In the genomic region with DNA sequence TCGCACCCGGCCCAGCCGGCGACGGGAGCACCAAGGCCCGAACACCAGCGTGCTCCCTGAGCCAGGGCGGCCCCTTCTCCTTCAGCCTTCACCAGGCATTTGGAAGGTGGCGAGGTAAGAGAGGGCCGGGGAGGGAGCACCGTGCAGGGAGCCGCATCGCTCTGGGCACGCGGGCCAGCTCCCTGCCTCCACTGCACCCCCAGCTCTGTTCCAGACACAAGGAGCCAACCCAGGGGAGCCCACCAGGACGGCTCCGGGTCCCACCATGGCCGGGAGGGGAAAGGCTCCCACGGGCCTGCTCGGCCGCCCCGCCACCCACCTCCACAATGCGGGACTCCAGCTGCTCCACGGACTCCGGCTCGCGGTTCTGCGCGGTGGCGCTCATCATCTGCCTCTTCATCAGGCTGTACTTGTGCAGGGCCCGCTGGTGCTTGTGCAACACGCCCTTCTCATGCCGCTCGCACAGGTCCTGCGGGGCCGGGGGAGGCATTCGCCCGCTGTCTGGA, we compare ENCODE assay signal across 2 cellular contexts.
TF ChIP-seq lines count a peak whose summit lies in the region.

No MANE protein-coding gene starts in this region.

TF ChIP-seq in GM23338, 12 proteins besides CTCF, POLR2A, EP300 and RAD21 (continues in another document):
- TF ChIP-seq ZNF114 (CRISPR knock-in tag; IDR thresholded peaks at IDR 0.05): no peak
- TF ChIP-seq POLR2AphosphoS5 (IDR thresholded peaks at IDR 0.05; ENCODE audit: low read depth): no peak
- TF ChIP-seq NANOG (IDR thresholded peaks at IDR 0.05; ENCODE audit: borderline replicate concordance): no peak
- TF ChIP-seq EZH2phosphoT487 (IDR thresholded peaks at IDR 0.05; ENCODE audit: unreplicated experiment): no peak
- TF ChIP-seq, protein P1, sequence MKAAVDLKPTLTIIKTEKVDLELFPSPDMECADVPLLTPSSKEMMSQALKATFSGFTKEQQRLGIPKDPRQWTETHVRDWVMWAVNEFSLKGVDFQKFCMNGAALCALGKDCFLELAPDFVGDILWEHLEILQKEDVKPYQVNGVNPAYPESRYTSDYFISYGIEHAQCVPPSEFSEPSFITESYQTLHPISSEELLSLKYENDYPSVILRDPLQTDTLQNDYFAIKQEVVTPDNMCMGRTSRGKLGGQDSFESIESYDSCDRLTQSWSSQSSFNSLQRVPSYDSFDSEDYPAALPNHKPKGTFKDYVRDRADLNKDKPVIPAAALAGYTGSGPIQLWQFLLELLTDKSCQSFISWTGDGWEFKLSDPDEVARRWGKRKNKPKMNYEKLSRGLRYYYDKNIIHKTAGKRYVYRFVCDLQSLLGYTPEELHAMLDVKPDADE (IDR thresholded peaks at IDR 0.05): no peak
- no peak for TF ChIP-seq STAT1 (IDR thresholded peaks at IDR 0.05; ENCODE audit: unreplicated experiment)
- TF ChIP-seq JUNB (IDR thresholded peaks at IDR 0.05; ENCODE audit: unreplicated experiment): no peak
- TF ChIP-seq CREB1 (CRISPR knock-in tag; IDR thresholded peaks at IDR 0.05; ENCODE audit: low read depth): no peak
- TF ChIP-seq, protein P2, sequence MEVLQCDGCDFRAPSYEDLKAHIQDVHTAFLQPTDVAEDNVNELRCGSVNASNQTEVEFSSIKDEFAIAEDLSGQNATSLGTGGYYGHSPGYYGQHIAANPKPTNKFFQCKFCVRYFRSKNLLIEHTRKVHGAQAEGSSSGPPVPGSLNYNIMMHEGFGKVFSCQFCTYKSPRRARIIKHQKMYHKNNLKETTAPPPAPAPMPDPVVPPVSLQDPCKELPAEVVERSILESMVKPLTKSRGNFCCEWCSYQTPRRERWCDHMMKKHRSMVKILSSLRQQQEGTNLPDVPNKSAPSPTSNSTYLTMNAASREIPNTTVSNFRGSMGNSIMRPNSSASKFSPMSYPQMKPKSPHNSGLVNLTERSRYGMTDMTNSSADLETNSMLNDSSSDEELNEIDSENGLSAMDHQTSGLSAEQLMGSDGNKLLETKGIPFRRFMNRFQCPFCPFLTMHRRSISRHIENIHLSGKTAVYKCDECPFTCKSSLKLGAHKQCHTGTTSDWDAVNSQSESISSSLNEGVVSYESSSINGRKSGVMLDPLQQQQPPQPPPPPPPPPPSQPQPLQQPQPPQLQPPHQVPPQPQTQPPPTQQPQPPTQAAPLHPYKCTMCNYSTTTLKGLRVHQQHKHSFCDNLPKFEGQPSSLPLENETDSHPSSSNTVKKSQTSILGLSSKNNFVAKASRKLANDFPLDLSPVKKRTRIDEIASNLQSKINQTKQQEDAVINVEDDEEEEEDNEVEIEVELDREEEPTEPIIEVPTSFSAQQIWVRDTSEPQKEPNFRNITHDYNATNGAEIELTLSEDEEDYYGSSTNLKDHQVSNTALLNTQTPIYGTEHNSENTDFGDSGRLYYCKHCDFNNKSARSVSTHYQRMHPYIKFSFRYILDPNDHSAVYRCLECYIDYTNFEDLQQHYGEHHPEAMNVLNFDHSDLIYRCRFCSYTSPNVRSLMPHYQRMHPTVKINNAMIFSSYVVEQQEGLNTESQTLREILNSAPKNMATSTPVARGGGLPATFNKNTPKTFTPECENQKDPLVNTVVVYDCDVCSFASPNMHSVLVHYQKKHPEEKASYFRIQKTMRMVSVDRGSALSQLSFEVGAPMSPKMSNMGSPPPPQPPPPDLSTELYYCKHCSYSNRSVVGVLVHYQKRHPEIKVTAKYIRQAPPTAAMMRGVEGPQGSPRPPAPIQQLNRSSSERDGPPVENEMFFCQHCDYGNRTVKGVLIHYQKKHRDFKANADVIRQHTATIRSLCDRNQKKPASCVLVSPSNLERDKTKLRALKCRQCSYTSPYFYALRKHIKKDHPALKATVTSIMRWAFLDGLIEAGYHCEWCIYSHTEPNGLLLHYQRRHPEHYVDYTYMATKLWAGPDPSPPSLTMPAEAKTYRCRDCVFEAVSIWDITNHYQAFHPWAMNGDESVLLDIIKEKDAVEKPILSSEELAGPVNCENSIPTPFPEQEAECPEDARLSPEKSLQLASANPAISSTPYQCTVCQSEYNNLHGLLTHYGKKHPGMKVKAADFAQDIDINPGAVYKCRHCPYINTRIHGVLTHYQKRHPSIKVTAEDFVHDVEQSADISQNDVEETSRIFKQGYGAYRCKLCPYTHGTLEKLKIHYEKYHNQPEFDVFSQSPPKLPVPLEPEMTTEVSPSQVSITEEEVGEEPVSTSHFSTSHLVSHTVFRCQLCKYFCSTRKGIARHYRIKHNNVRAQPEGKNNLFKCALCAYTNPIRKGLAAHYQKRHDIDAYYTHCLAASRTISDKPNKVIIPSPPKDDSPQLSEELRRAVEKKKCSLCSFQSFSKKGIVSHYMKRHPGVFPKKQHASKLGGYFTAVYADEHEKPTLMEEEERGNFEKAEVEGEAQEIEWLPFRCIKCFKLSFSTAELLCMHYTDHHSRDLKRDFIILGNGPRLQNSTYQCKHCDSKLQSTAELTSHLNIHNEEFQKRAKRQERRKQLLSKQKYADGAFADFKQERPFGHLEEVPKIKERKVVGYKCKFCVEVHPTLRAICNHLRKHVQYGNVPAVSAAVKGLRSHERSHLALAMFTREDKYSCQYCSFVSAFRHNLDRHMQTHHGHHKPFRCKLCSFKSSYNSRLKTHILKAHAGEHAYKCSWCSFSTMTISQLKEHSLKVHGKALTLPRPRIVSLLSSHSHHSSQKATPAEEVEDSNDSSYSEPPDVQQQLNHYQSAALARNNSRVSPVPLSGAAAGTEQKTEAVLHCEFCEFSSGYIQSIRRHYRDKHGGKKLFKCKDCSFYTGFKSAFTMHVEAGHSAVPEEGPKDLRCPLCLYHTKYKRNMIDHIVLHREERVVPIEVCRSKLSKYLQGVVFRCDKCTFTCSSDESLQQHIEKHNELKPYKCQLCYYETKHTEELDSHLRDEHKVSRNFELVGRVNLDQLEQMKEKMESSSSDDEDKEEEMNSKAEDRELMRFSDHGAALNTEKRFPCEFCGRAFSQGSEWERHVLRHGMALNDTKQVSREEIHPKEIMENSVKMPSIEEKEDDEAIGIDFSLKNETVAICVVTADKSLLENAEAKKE (CRISPR knock-in tag; IDR thresholded peaks at IDR 0.05): no peak
- no peak for TF ChIP-seq EZH2 (IDR thresholded peaks at IDR 0.05; ENCODE audit: low read depth, unreplicated experiment)

TF ChIP-seq in K562, 482 proteins besides CTCF, POLR2A, EP300 and RAD21:
- TF ChIP-seq CBX2 (IDR thresholded peaks at IDR 0.05; ENCODE audit: insufficient read depth, low read length, poor library complexity, severe bottlenecking) (no peak), POLR2G (IDR thresholded peaks at IDR 0.05; ENCODE audit: low read depth, low read length) (0 out of 2 replicates have a peak, but pooled peaks have one; percentile 16), RCOR1 (IDR thresholded peaks at IDR 0.05; ENCODE audit: borderline replicate concordance in 1 of 2, low read depth in 2 of 2, low read length in 2 of 2) (no peak), PATZ1 (CRISPR knock-in tag; IDR thresholded peaks at IDR 0.05; ENCODE audit: borderline replicate concordance) (no peak)
- TF ChIP-seq, protein P3, sequence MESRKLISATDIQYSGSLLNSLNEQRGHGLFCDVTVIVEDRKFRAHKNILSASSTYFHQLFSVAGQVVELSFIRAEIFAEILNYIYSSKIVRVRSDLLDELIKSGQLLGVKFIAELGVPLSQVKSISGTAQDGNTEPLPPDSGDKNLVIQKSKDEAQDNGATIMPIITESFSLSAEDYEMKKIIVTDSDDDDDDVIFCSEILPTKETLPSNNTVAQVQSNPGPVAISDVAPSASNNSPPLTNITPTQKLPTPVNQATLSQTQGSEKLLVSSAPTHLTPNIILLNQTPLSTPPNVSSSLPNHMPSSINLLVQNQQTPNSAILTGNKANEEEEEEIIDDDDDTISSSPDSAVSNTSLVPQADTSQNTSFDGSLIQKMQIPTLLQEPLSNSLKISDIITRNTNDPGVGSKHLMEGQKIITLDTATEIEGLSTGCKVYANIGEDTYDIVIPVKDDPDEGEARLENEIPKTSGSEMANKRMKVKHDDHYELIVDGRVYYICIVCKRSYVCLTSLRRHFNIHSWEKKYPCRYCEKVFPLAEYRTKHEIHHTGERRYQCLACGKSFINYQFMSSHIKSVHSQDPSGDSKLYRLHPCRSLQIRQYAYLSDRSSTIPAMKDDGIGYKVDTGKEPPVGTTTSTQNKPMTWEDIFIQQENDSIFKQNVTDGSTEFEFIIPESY (CRISPR knock-in tag; IDR thresholded peaks at IDR 0.05): peak; percentile 59; the same call in 1 of the 2 replicates
